Comparison of ENCODE assay signal across 10 cellular contexts in the genomic region with DNA sequence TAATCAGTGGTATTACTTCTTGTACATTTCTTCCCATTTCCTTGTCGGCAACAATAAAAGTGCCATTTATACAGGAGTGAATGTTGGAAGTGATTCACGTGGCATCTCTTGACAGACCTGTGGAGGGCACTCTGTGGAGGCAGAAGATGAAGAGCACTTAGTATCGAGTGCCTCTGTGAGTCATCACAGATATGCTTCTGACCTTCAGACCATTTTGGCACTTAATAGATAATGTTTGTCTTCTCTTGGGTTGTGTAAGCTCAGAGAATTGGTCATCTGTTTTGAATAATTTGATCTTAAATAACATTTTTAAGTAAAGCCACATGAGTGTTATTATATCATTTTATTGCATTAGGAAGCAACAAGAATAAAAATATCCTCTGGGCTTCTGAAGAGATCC.
DNase-seq lines count a peak whose midpoint lies in the region; ATAC-seq and TF ChIP-seq lines count a peak whose summit lies in the region.
"Had no signal": no experiment of that assay in that cellular context is flagged by ENCODE, and none has a peak within 500 bp of the region (broad histone marks: within the 10 kb centered on the region; RNA-seq: fewer than 3 reads in every experiment).

No MANE protein-coding gene starts in this region.

- peak; percentile 85 for ATAC-seq in sciatic nerve
- no peak for ATAC-seq in GM21619 (IDR thresholded peaks at IDR 0.05; ENCODE audit: unreplicated experiment)

- intact Hi-C loops in sciatic nerve (cut with DNase I) = no loop called here

- H3K4me3 Mint-ChIP-seq in T-helper 2 cell treated with Interferon-gamma antibody and Interleukin-4, amounts not matched to agents 5 μg/mL and 100 μg/mL, for 36 hours = no peak overlapping the region
- H3K4me3 Mint-ChIP-seq: activated CD4-positive, alpha-beta memory T cell treated with anti-CD3 and anti-CD28 coated beads for 36 hours had no signal

- no peaks in the 10 kb centered on the region for H3K4me1 Mint-ChIP-seq in T-helper 2 cell treated with Interferon-gamma antibody and Interleukin-4, amounts not matched to agents 5 μg/mL and 100 μg/mL, for 36 hours (ENCODE audit: low read depth)

- no peaks in the 10 kb centered on the region for H3K27me3 Mint-ChIP-seq in T-helper 2 cell treated with Interferon-gamma antibody and Interleukin-4, amounts not matched to agents 5 μg/mL and 100 μg/mL, for 36 hours (ENCODE audit: low read depth)
- H3K27me3 Mint-ChIP-seq: activated CD4-positive, alpha-beta memory T cell treated with anti-CD3 and anti-CD28 coated beads for 36 hours had no signal

- H3K36me3 Mint-ChIP-seq in T-helper 2 cell treated with Interferon-gamma antibody and Interleukin-4, amounts not matched to agents 5 μg/mL and 100 μg/mL, for 36 hours (ENCODE audit: low read depth) = no peaks in the 10 kb centered on the region
- H3K36me3 Mint-ChIP-seq: activated CD4-positive, alpha-beta memory T cell treated with anti-CD3 and anti-CD28 coated beads for 36 hours had no signal

- no peak overlapping the region for H3K27ac Mint-ChIP-seq in T-helper 2 cell treated with Interferon-gamma antibody and Interleukin-4, amounts not matched to agents 5 μg/mL and 100 μg/mL, for 36 hours
- H3K27ac Mint-ChIP-seq: activated CD4-positive, alpha-beta memory T cell treated with anti-CD3 and anti-CD28 coated beads for 36 hours had no signal

- DNase-seq in DMS153 (lab: John Stamatoyannopoulos, UW) (peak; percentile 48), DMS153 treated with DMSO at 0.1 percent for 48 hours (lab: John Stamatoyannopoulos, UW; ENCODE audit: unreplicated experiment) (no peak), NCI-H748 (lab: John Stamatoyannopoulos, UW; ENCODE audit: unreplicated experiment) (peak; percentile 59), fibroblast of the aortic adventitia (ENCODE audit: low read depth) (peak; percentile 67), sciatic nerve (ENCODE audit: low spot score) (no peak), iPS-NIHi11 (ENCODE audit: low spot score) (no peak)
- no peak for DNase-seq in T-helper 2 cell treated with Interferon-gamma antibody and Interleukin-4, amounts not matched to agents 5 μg/mL and 100 μg/mL, for 36 hours (ENCODE audit: low spot score)
- DNase-seq: activated CD4-positive, alpha-beta memory T cell treated with anti-CD3 and anti-CD28 coated beads for 36 hours; effector memory CD4-positive, alpha-beta T cell had no signal

- TF ChIP-seq CTCF in fibroblast of the aortic adventitia (IDR thresholded peaks at IDR 0.05; ENCODE audit: insufficient read depth, low read length) = no peak

- H3K4me3 ChIP-seq in fibroblast of the aortic adventitia (ENCODE audit: low read depth, low read length) = no peak overlapping the region

- H3K9me3 Mint-ChIP-seq in T-helper 2 cell treated with Interferon-gamma antibody and Interleukin-4, amounts not matched to agents 5 μg/mL and 100 μg/mL, for 36 hours = peaks cover 4% of the 10 kb centered on the region

Comparison
In these comparisons a context has a peak if more than half of its experiments do, and no peak if none do; other contexts are left out.
1. DNase-seq: peak in DMS153 (single experiment), NCI-H748 (single experiment) and fibroblast of the aortic adventitia (single experiment); none in DMS153 treated with DMSO at 0.1 percent for 48 hours (single experiment), sciatic nerve (single experiment), T-helper 2 cell treated with Interferon-gamma antibody and Interleukin-4, amounts not matched to agents 5 μg/mL and 100 μg/mL, for 36 hours (single experiment) and iPS-NIHi11 (single experiment).